17 cellular contexts compared by ENCODE assay signal in genomic region chr7:108630002-108630401, GRCh38.
A peak's percentile ranks its signal among the peaks of the same experiment; 100 is the strongest.
DNase-seq lines count a peak whose midpoint lies in the region; FAIRE-seq and TF ChIP-seq lines count a peak whose summit lies in the region.
"Had no signal": no experiment of that assay in that cellular context is flagged by ENCODE, and none has a peak within 500 bp of the region (broad histone marks: within the 10 kb centered on the region; RNA-seq: fewer than 3 reads in every experiment).

No MANE protein-coding gene starts in this region.

- FAIRE-seq in GM19239 (lab: Jason Lieb, UNC) = no peak
- FAIRE-seq: bronchial epithelial cell, endometrium, G401.6, H1 had no signal

- TF ChIP-seq CTCF in fibroblast of villous mesenchyme (IDR thresholded peaks at IDR 0.05; ENCODE audit: insufficient read depth, low read depth, low read length) = no peak
- no peak for TF ChIP-seq CTCF in ovary (IDR thresholded peaks at IDR 0.05)

- H3K4me1 ChIP-seq in SJCRH30 (no peaks in the 10 kb centered on the region; the same call in 1 of the 2 replicates), ovary (ENCODE audit: insufficient read depth) (peaks cover 3% of the 10 kb centered on the region)

- WGBS in ovary, 3 donors = 18 to 26% (median 25%) methylated on average over 2 of the region's 2 CpGs

- no peaks in the 10 kb centered on the region for H3K9me3 ChIP-seq in SJCRH30 (replicated peaks)
- no peaks in the 10 kb centered on the region for H3K9me3 ChIP-seq in ovary

- H3K4me3 ChIP-seq in SJCRH30 (no peak overlapping the region), fibroblast of villous mesenchyme (ENCODE audit: low read depth, low read length) (no peak overlapping the region), ovary (no peak overlapping the region)
- H3K4me3 ChIP-seq: PC-9 had no signal

- no peaks in the 10 kb centered on the region for H3K36me3 ChIP-seq in SJCRH30
- H3K36me3 ChIP-seq in ovary = no peaks in the 10 kb centered on the region

- no peaks in the 10 kb centered on the region for H3K27me3 ChIP-seq in SJCRH30
- no peaks in the 10 kb centered on the region for H3K27me3 ChIP-seq in ovary

- intact Hi-C loops in ovary (cut with DNase I) = no loop called here

- TF ChIP-seq POLR2A in ovary (IDR thresholded peaks at IDR 0.05) = no peak

- TF ChIP-seq EP300 in ovary (IDR thresholded peaks at IDR 0.05) = no peak

- H3K27ac ChIP-seq in SJCRH30 = no peak overlapping the region
- no peak overlapping the region for H3K27ac ChIP-seq in ovary
- H3K27ac ChIP-seq: C4-2B, PC-9 had no signal

- DNase-seq in EL = peak; percentile 4
- DNase-seq in SJCRH30 = peak; percentile 67 to 81
- DNase-seq in fibroblast of villous mesenchyme (ENCODE audit: low read depth) = peak; percentile 71
- DNase-seq in ovary = peak in 3 of 5 donors; percentile 11 to 24 (median 16)
- no peak for DNase-seq in GM19239 (ENCODE audit: insufficient read length, low spot score)
- no peak for DNase-seq in activated CD4-positive, alpha-beta T cell treated with anti-CD3 and anti-CD28 coated beads, Interleukin-2, amount 50 U/mL, for 4 hours
- no peak for DNase-seq in iPS-NIHi7 (ENCODE audit: extremely low spot score)
- no peak for DNase-seq in activated CD4-positive, alpha-beta T cell treated with anti-CD3 and anti-CD28 coated beads for 1 hour
- DNase-seq: activated CD4-positive, alpha-beta T cell treated with anti-CD3 and anti-CD28 coated beads for 48 hours; Kasumi-1; NCI-H2107; PC-9 had no signal

Comparison
In these comparisons a context has a peak if more than half of its experiments do, and no peak if none do; other contexts are left out.
1. DNase-seq: peak in EL (single experiment), SJCRH30 (2 of 2), fibroblast of villous mesenchyme (single experiment) and ovary (3 of 5); none in GM19239 (single experiment), activated CD4-positive, alpha-beta T cell treated with anti-CD3 and anti-CD28 coated beads, Interleukin-2, amount 50 U/mL, for 4 hours (0 of 2), iPS-NIHi7 (single experiment) and activated CD4-positive, alpha-beta T cell treated with anti-CD3 and anti-CD28 coated beads for 1 hour (single experiment).